8 cellular contexts compared by ENCODE assay signal in the genomic region with DNA sequence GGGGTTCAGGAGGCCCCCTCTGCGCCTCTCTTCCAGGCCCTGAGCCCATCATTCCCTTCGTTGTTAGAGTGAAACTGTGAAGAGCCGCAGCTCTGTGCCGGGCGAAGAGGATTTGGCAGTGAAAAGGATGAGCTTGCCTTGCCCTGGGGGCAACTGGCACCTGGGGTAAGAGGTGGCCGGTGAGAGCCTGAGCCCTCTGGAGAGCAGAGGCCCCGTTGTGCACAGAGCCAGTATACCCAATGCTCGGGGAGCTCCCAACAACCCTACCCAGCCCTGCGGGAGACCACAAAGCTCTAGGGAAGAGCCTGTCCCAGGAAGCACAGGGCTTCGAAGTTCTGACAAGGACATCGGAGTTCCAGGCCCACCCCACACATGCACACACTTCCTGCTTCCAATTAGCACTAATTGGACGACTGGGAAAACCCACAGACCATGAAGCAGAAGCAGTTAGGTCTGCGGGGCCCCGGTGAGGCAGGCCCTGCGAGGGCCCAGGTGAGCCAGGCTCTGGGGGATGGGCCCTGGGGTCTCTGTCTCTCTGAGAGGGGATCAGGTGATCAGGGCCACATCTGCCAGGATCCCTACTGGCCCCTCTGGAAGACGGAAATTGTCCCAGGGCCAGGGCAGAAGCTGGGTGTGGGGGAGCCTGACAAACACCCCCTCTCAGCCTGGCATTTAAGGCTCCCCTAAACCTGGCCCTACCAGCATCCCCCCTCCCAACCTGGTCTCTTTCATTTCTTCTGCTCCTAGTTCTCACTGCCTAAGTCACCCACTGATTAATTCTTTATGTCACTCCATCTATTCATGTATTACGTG. TPM values are rescaled to one million over a fixed set of nuclear protein-coding genes. Genes with fewer than 3 reads are reported as not detected.
DNase-seq lines count a peak whose midpoint lies in the region; ATAC-seq and TF ChIP-seq lines count a peak whose summit lies in the region.

No MANE protein-coding gene starts in this region.

- H3K27me3 ChIP-seq in SK-N-SH (ENCODE audit: insufficient read depth) (no peaks in the 10 kb centered on the region), WERI-Rb-1 (ENCODE audit: insufficient read depth, low read depth, severe bottlenecking) (no peaks in the 10 kb centered on the region)

- H3K9ac ChIP-seq in SK-N-SH = no peak overlapping the region

- TF ChIP-seq EP300 in SK-N-SH (IDR thresholded peaks at IDR 0.05; ENCODE audit: borderline replicate concordance in 1 of 2, low read depth in 1 of 2, low read length in 1 of 2) = no peak

- no peak for TF ChIP-seq RAD21 in SK-N-SH (IDR thresholded peaks at IDR 0.05; ENCODE audit: low read length)

- H3K4me1 ChIP-seq in SK-N-SH (ENCODE audit: control insufficient read depth in 1 of 2, insufficient read depth in 2 of 2, low read depth in 1 of 2, low read length in 1 of 2) = peaks cover 0 to 26% of the 10 kb centered on the region in 2 experiments; a peak in 1 of 4 replicates

- WGBS in SK-N-SH (ENCODE audit: low lambda C conversion rate) = 74% methylated on average over 7 of the region's 17 CpGs

- H3K27ac ChIP-seq in SK-N-SH (ENCODE audit: low read depth in 2 of 2, low read length in 1 of 2) (no peak overlapping the region), WERI-Rb-1 (no peak overlapping the region)

- intact Hi-C loops in cardiac septum (cut with DNase I) (loop anchor here (2.0 to 5.0 kb wide), 3 partner anchors 139 to 331 kb away; no protein-coding TSS in a partner anchor), sciatic nerve (cut with DNase I) (no loop called here)

- H3K9me3 ChIP-seq in SK-N-SH (no peaks in the 10 kb centered on the region), WERI-Rb-1 (ENCODE audit: severe bottlenecking) (no peaks in the 10 kb centered on the region)

- H4K20me1 ChIP-seq in SK-N-SH (ENCODE audit: insufficient read depth) = no peaks in the 10 kb centered on the region

- POLR2A ChIA-PET in SK-N-SH (lab: Yijun Ruan, JAX) = interaction anchor here (1.7 kb wide), 1 partner anchor 10 kb away, joined by 3 read pairs; no protein-coding TSS in a partner anchor

- H3K4me3 ChIP-seq in SK-N-SH (ENCODE audit: low read depth in 2 of 2, low read length in 1 of 2) = no peak overlapping the region
- H3K4me3 ChIP-seq in WERI-Rb-1 (ENCODE audit: low read depth, low read length) = no peak overlapping the region

- CTCF ChIA-PET in SK-N-SH (lab: Yijun Ruan, JAX) = interaction anchor here (0.7 to 7.5 kb wide), 16 partner anchors 10 to 336 kb away, joined by 3 to 73 read pairs (median 3); a partner anchor contains a TSS

- no peak overlapping the region for H3K4me2 ChIP-seq in SK-N-SH

- DNase-seq in SK-N-SH (peak; percentile 43), cardiac septum (ENCODE audit: low spot score) (peak; percentile 63), sciatic nerve (ENCODE audit: low spot score) (peak; percentile 55), NCI-H2081 treated with DMSO at 0.1 percent for 48 hours (lab: John Stamatoyannopoulos, UW) (no peak), NCI-H82 treated with DMSO at 0.1 percent for 48 hours (lab: John Stamatoyannopoulos, UW; ENCODE audit: unreplicated experiment) (no peak), NCI-H187 treated with DMSO at 0.1 percent for 48 hours (lab: John Stamatoyannopoulos, UW) (no peak), WERI-Rb-1 (no peak)

- no peaks in the 10 kb centered on the region for H3K79me2 ChIP-seq in SK-N-SH (ENCODE audit: insufficient read depth)

- no peaks in the 10 kb centered on the region for H3K36me3 ChIP-seq in SK-N-SH (replicated peaks in 1 of 2; ENCODE audit: control insufficient read depth in 1 of 2, insufficient read depth in 2 of 2, low read length in 1 of 2)
- H3K36me3 ChIP-seq in WERI-Rb-1 = no peaks in the 10 kb centered on the region

- H2AFZ ChIP-seq in SK-N-SH (ENCODE audit: low read depth) = no peak overlapping the region

- peak; percentile 5 for ATAC-seq in GM18502 (IDR thresholded peaks at IDR 0.05; ENCODE audit: poor library complexity, unreplicated experiment)
- peak; percentile 14 for ATAC-seq in sciatic nerve

- H3K9me2 ChIP-seq in SK-N-SH = no peaks in the 10 kb centered on the region

- no peaks in the 10 kb centered on the region for H3F3A ChIP-seq in SK-N-SH (replicated peaks; ENCODE audit: insufficient read depth)

- no peak for TF ChIP-seq CTCF in SK-N-SH (IDR thresholded peaks at IDR 0.05)
- TF ChIP-seq CTCF in WERI-Rb-1 (IDR thresholded peaks at IDR 0.05; ENCODE audit: low read depth, low read length) = no peak

TF ChIP-seq in SK-N-SH, 30 proteins besides CTCF, POLR2A, EP300 and RAD21:
- TF ChIP-seq FOSL2 (IDR thresholded peaks at IDR 0.05; ENCODE audit: borderline replicate concordance, low read depth) (no peak), SIN3A (IDR thresholded peaks at IDR 0.05; ENCODE audit: borderline replicate concordance, low read depth, low read length) (no peak), TAF1 (IDR thresholded peaks at IDR 0.05; ENCODE audit: borderline replicate concordance, low read depth, low read length) (no peak), FOXJ3 (CRISPR knock-in tag; IDR thresholded peaks at IDR 0.05) (no peak)
- TF ChIP-seq, protein P1, sequence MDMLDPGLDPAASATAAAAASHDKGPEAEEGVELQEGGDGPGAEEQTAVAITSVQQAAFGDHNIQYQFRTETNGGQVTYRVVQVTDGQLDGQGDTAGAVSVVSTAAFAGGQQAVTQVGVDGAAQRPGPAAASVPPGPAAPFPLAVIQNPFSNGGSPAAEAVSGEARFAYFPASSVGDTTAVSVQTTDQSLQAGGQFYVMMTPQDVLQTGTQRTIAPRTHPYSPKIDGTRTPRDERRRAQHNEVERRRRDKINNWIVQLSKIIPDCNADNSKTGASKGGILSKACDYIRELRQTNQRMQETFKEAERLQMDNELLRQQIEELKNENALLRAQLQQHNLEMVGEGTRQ (IDR thresholded peaks at IDR 0.05; ENCODE audit: borderline replicate concordance, low read depth, low read length) = no peak

RNA-seq across cellular contexts. Expression of a gene that starts 27.9 kb away (rescaled TPM):
- polyA plus RNA-seq in SK-N-SH (2012; rRNA removed) = 0.62 and 0.72 TPM in 2 replicates
- polyA plus RNA-seq in SK-N-SH (2012; cell fraction: cytosol; rRNA removed) = 0.93 and 1.4 TPM in 2 replicates
- polyA plus RNA-seq in SK-N-SH (2012; cell fraction: nucleus; rRNA removed) = 1.00 and 1.3 TPM in 2 replicates
- total RNA-seq in cardiac septum (14.7 TPM), sciatic nerve (12.0 TPM)

RNA-seq across cellular contexts. Expression of a gene that starts 56.5 kb away (rescaled TPM):
- 13.8 and 22.9 TPM in 2 replicates for polyA plus RNA-seq in SK-N-SH (2012; rRNA removed)
- 13.3 and 17.1 TPM in 2 replicates for polyA plus RNA-seq in SK-N-SH (2012; cell fraction: cytosol; rRNA removed)
- polyA plus RNA-seq in SK-N-SH (2012; cell fraction: nucleus; rRNA removed) = 11.7 and 14.6 TPM in 2 replicates
- total RNA-seq in cardiac septum (8.6 TPM), sciatic nerve (21.3 TPM)

Comparison
In these comparisons a context has a peak if more than half of its experiments do, and no peak if none do; other contexts are left out.
1. DNase-seq: peak in SK-N-SH (single experiment), cardiac septum (single experiment) and sciatic nerve (single experiment); none in NCI-H2081 treated with DMSO at 0.1 percent for 48 hours (single experiment), NCI-H82 treated with DMSO at 0.1 percent for 48 hours (single experiment), NCI-H187 treated with DMSO at 0.1 percent for 48 hours (single experiment) and WERI-Rb-1 (single experiment).